Comparison of ENCODE assay signal across 8 cellular contexts in the genomic region with DNA sequence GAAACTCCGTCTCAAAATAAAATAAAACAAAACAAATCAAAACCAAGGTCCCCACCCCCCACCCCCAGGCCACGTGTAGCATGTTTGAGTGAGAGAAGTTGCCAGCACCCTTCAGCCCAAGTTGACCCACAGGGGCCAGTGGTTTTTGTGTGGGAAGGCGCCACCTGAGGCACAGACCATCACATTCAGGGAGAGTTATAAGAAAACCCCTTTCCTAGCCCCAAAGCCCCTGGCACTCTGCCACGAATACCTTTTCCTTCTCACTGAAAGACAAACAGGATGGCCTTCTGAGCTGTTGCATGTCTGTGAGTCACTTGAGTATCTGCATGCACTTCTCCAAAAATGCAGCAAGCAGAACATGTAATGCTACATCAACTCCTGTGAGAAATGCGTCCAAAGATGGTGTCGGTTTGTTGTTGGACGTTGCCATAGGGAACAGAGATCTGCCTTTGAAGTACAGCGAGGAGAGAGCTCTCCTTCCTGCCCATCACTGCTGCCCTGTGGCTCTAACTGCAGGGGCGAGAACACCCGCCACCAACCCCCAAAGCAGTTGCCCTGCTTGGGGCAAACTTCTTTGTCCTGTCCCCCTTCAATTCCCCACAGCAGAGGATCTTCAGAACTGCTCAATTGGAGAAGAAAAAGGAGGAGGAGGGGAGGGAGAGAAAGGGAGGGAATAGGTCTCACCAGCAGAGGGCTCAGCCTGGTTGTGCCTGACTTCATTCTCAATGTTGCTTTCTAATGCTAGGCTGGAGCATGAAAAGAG. TPM values are rescaled to one million over a fixed set of nuclear protein-coding genes. Genes with fewer than 3 reads are reported as not detected.
DNase-seq lines count a peak whose midpoint lies in the region; ATAC-seq and TF ChIP-seq lines count a peak whose summit lies in the region.

No MANE protein-coding gene starts in this region.

- DNase-seq in NCI-H524 (lab: John Stamatoyannopoulos, UW) (peak; percentile 72 to 83), NCI-H524 treated with DMSO at 0.1 percent for 48 hours (lab: John Stamatoyannopoulos, UW) (no peak), NCI-H69 (lab: John Stamatoyannopoulos, UW) (peak; percentile 78), dorsolateral prefrontal cortex (peak in 5 of 10 donors; percentile 58 to 81 (median 69)), medulla oblongata (ENCODE audit: extremely low spot score) (peak; percentile 85)
- DNase-seq in activated CD4-positive, alpha-beta T cell treated with anti-CD3 and anti-CD28 coated beads, Interleukin-2, amount 50 U/mL, for 24 hours (ENCODE audit: low read depth in 1 of 2, low spot score in 1 of 2) = peak; percentile 16 to 53
- DNase-seq in stimulated activated effector memory CD8-positive, alpha-beta T cell treated with anti-CD3 and anti-CD28 coated beads, Interleukin-12 subunit alpha, Interleukin-12 subunit beta, amount 100 ng/mL, for 72 hours (ENCODE audit: low spot score in 2 of 2) = peak in 1 of 2 donors; percentile 75

- H3K27ac Mint-ChIP-seq in stimulated activated effector memory CD8-positive, alpha-beta T cell treated with anti-CD3 and anti-CD28 coated beads, Interleukin-12 subunit alpha, Interleukin-12 subunit beta, amount 100 ng/mL, for 72 hours = peak overlapping the region; percentile 84

- intact Hi-C loops in dorsolateral prefrontal cortex (cut with DNase I) = loop anchor here (5.0 to 10.0 kb wide), 10 partner anchors 52 to 280 kb away; partner anchors contain the start of genes RCOR1 (in 2 of the 2) and CDC42BPB (in 1 of the 2)

- peak; percentile 31 for ATAC-seq in HG03108 (IDR thresholded peaks at IDR 0.05; ENCODE audit: unreplicated experiment)
- ATAC-seq in stimulated activated effector memory CD8-positive, alpha-beta T cell treated with anti-CD3 and anti-CD28 coated beads, Interleukin-12 subunit alpha, Interleukin-12 subunit beta, amount 100 ng/mL, for 72 hours = peak; percentile 55

- H3K27me3 ChIP-seq in dorsolateral prefrontal cortex = no peaks in the 10 kb centered on the region

- peaks cover 42% of the 10 kb centered on the region for H3K4me1 Mint-ChIP-seq in stimulated activated effector memory CD8-positive, alpha-beta T cell treated with anti-CD3 and anti-CD28 coated beads, Interleukin-12 subunit alpha, Interleukin-12 subunit beta, amount 100 ng/mL, for 72 hours

- peaks cover 32% of the 10 kb centered on the region for H3K36me3 Mint-ChIP-seq in stimulated activated effector memory CD8-positive, alpha-beta T cell treated with anti-CD3 and anti-CD28 coated beads, Interleukin-12 subunit alpha, Interleukin-12 subunit beta, amount 100 ng/mL, for 72 hours

- H3K9me3 Mint-ChIP-seq in stimulated activated effector memory CD8-positive, alpha-beta T cell treated with anti-CD3 and anti-CD28 coated beads, Interleukin-12 subunit alpha, Interleukin-12 subunit beta, amount 100 ng/mL, for 72 hours = no peaks in the 10 kb centered on the region

- peak overlapping the region in 2 of 59 donors; percentile 8 to 11 for H3K4me3 ChIP-seq in dorsolateral prefrontal cortex

- H3K4me3 Mint-ChIP-seq in stimulated activated effector memory CD8-positive, alpha-beta T cell treated with anti-CD3 and anti-CD28 coated beads, Interleukin-12 subunit alpha, Interleukin-12 subunit beta, amount 100 ng/mL, for 72 hours = peak overlapping the region; percentile 21

- TF ChIP-seq CTCF in dorsolateral prefrontal cortex (IDR thresholded peaks at IDR 0.05 in 54 of 56, conservative IDR thresholded peaks at IDR 0.05 in 2 of 56; ENCODE audit: low read depth in 1 of 56, partially characterized antibody in 56 of 56) = peak; percentile 59 to 84 (median 75)

- H3K27ac ChIP-seq in dorsolateral prefrontal cortex = peak overlapping the region in 34 of 59 donors; percentile 1 to 83 (median 55)

RNA-seq across cellular contexts. Expression of gene TRAF3, which starts 2.7 kb away (rescaled TPM):
- total RNA-seq in dorsolateral prefrontal cortex = 10 to 100 TPM; 30.1 to 66.2 (median 43.2) TPM
